9 cellular contexts compared by ENCODE assay signal in the genomic region with DNA sequence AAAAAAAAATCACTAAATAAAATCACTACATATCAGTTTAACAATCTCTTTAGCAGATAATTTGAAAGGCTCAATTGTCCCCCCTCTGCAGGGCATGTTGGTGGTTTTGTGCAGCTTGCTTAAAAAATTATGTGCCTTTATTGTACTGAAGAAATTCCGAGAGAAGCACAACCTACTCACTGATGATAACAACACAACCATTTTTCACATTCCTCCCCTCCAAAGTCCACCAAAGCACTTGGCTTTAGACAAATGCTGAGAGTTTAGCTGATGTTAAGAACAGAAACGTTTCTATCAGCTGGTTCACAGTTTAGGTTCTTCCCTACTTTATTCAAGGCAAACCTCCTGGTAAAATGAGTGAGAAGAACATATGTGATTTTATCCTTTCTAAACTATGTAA. TPM values are rescaled to one million over a fixed set of nuclear protein-coding genes. Genes with fewer than 3 reads are reported as not detected.
DNase-seq lines count a peak whose midpoint lies in the region; ATAC-seq and TF ChIP-seq lines count a peak whose summit lies in the region.
"Had no signal": no experiment of that assay in that cellular context is flagged by ENCODE, and none has a peak within 500 bp of the region (broad histone marks: within the 10 kb centered on the region; RNA-seq: fewer than 3 reads in every experiment).

No MANE protein-coding gene starts in this region.

- H3K27ac ChIP-seq in left ventricle myocardium inferior (replicated peaks) (peak overlapping the region; percentile 92), fibroblast of lung (ENCODE audit: insufficient read depth, low read length) (no peak overlapping the region), osteoblast (ENCODE audit: low read depth, low read length) (no peak overlapping the region), vagina (peak overlapping the region; percentile 79)

- H3K4me1 ChIP-seq in left ventricle myocardium inferior (peaks cover 76% of the 10 kb centered on the region), fibroblast of lung (ENCODE audit: control insufficient read depth, extremely low read depth, insufficient read depth, low read length) (no peaks in the 10 kb centered on the region), osteoblast (ENCODE audit: insufficient read depth, low read length) (peaks cover 18% of the 10 kb centered on the region), vagina (peaks cover 31% of the 10 kb centered on the region)

- H3K79me2 ChIP-seq in fibroblast of lung (ENCODE audit: control insufficient read depth, insufficient read depth, low read length) = no peaks in the 10 kb centered on the region
- peaks cover 3% of the 10 kb centered on the region for H3K79me2 ChIP-seq in osteoblast (ENCODE audit: insufficient read depth, low read length)

- H2AFZ ChIP-seq in fibroblast of lung (ENCODE audit: low read length) = no peak overlapping the region
- H2AFZ ChIP-seq in osteoblast (ENCODE audit: low read length) = no peak overlapping the region

- no peaks in the 10 kb centered on the region for H3K27me3 ChIP-seq in left ventricle myocardium inferior (ENCODE audit: low read depth)
- no peaks in the 10 kb centered on the region for H3K27me3 ChIP-seq in fibroblast of lung (ENCODE audit: control insufficient read depth, insufficient read depth, low read length)
- H3K27me3 ChIP-seq in osteoblast (ENCODE audit: insufficient read depth, low read length) = no peaks in the 10 kb centered on the region
- H3K27me3 ChIP-seq in vagina = no peaks in the 10 kb centered on the region

- no peak for TF ChIP-seq POLR2A in vagina (IDR thresholded peaks at IDR 0.05)

- H3K9me3 ChIP-seq in left ventricle myocardium inferior (replicated peaks) (no peaks in the 10 kb centered on the region), fibroblast of lung (ENCODE audit: control insufficient read depth, insufficient read depth, low read depth, low read length) (no peaks in the 10 kb centered on the region), osteoblast (ENCODE audit: low read depth, low read length) (no peaks in the 10 kb centered on the region), vagina (no peaks in the 10 kb centered on the region)

- no peak overlapping the region for H3K9ac ChIP-seq in fibroblast of lung (ENCODE audit: insufficient read depth, low read length)

- in situ Hi-C loops in GM13976 (cut with MboI; ENCODE audit: low sequenced_read_pairs, unreplicated experiment) = no loop called here

- H3K36me3 ChIP-seq in left ventricle myocardium inferior (no peaks in the 10 kb centered on the region), fibroblast of lung (ENCODE audit: control insufficient read depth, insufficient read depth, low read length) (no peaks in the 10 kb centered on the region), osteoblast (ENCODE audit: insufficient read depth, low read length) (no peaks in the 10 kb centered on the region), vagina (no peaks in the 10 kb centered on the region)

- peak overlapping the region; percentile 93 for H3K4me2 ChIP-seq in fibroblast of lung (ENCODE audit: extremely low read depth, insufficient read depth, low read length)
- H3K4me2 ChIP-seq in osteoblast (ENCODE audit: insufficient read depth, low read length) = peak overlapping the region; percentile 91

- TF ChIP-seq CTCF in left ventricle myocardium inferior (IDR thresholded peaks at IDR 0.05; ENCODE audit: borderline replicate concordance) = no peak
- TF ChIP-seq CTCF in fibroblast of lung (conservative IDR thresholded peaks at IDR 0.05 in 1 of 2, IDR thresholded peaks at IDR 0.05 in 1 of 2; ENCODE audit: low read depth in 1 of 2, low read length in 2 of 2) = no peak
- TF ChIP-seq CTCF in osteoblast (IDR thresholded peaks at IDR 0.05; ENCODE audit: extremely low read depth, low read depth, low read length) = no peak
- no peak for TF ChIP-seq CTCF in vagina (IDR thresholded peaks at IDR 0.05)
- no peak for TF ChIP-seq CTCF in GM13976 (IDR thresholded peaks at IDR 0.05; ENCODE audit: borderline replicate concordance, control extremely low read depth, extremely low read depth, insufficient read depth, missing control alignments)

- intact Hi-C loops in left ventricle myocardium inferior (cut with micrococcal nuclease) = loop anchor here (10.0 kb wide), 1 partner anchor 62 kb away; no protein-coding TSS in a partner anchor
- intact Hi-C loops in Right ventricle myocardium inferior (cut with DNase I) = no loop called here
- intact Hi-C loops in vagina (cut with DNase I) = no loop called here

- ATAC-seq in Right ventricle myocardium inferior (no peak), HG03039 (IDR thresholded peaks at IDR 0.05; ENCODE audit: unreplicated experiment) (no peak), HG03378 (IDR thresholded peaks at IDR 0.05; ENCODE audit: unreplicated experiment) (no peak)

- DNase-seq in left ventricle myocardium inferior (no peak), Right ventricle myocardium inferior (ENCODE audit: missing footprints) (no peak), fibroblast of lung (ENCODE audit: low read depth in 2 of 2) (peak in 1 of 2 donors; percentile 71), osteoblast (ENCODE audit: insufficient read length, low spot score, missing footprints) (no peak), vagina (ENCODE audit: extremely low spot score in 2 of 2) (no peak), GM13976 (ENCODE audit: low spot score) (no peak)
- DNase-seq: activated naive CD4-positive, alpha-beta T cell treated with anti-CD3 and anti-CD28 coated beads, Interleukin-2, amount 10 ng/mL, durations not matched to agents 7 days and 5 days had no signal

- H3K4me3 ChIP-seq in left ventricle myocardium inferior = peak overlapping the region; percentile 70
- H3K4me3 ChIP-seq in fibroblast of lung (replicated peaks in 1 of 4; ENCODE audit: control extremely low read depth in 1 of 4, insufficient read depth in 1 of 4, low read depth in 3 of 4, low read length in 4 of 4) = peak overlapping the region in 2 of 4 experiments; percentile 29 to 70
- no peak overlapping the region for H3K4me3 ChIP-seq in osteoblast (ENCODE audit: insufficient read depth, low read length)
- peak overlapping the region; percentile 41 to 45 for H3K4me3 ChIP-seq in vagina

- H4K20me1 ChIP-seq in fibroblast of lung (ENCODE audit: control insufficient read depth, extremely low read depth, insufficient read depth, low read length) (no peaks in the 10 kb centered on the region), osteoblast (ENCODE audit: insufficient read depth, low read length) (peaks cover 4% of the 10 kb centered on the region)

RNA-seq across cellular contexts. Expression of a gene that starts 0.9 kb away (rescaled TPM):
- 36.8 TPM for total RNA-seq in left ventricle myocardium inferior
- 34.9 TPM for total RNA-seq in Right ventricle myocardium inferior
- 10.3 and 18.2 TPM in 2 replicates for total RNA-seq in fibroblast of lung
- polyA plus RNA-seq in fibroblast of lung = 16.7 and 18.2 TPM in 2 replicates
- polyA plus RNA-seq in fibroblast of lung (2012) = 11.7 and 14.9 TPM in 2 replicates
- 18.9 and 19.0 TPM in 2 replicates for polyA minus RNA-seq in fibroblast of lung (ENCODE audit: low replicate concordance)
- total RNA-seq in osteoblast = 29.8 and 44.5 TPM in 2 replicates
- total RNA-seq in vagina = 88.4 TPM

Comparison
In these comparisons a context has a peak if more than half of its experiments do, and no peak if none do; other contexts are left out.
1. H3K27ac ChIP-seq: peak in left ventricle myocardium inferior (single experiment) and vagina (single experiment); none in fibroblast of lung (single experiment) and osteoblast (single experiment).